In the genomic region with DNA sequence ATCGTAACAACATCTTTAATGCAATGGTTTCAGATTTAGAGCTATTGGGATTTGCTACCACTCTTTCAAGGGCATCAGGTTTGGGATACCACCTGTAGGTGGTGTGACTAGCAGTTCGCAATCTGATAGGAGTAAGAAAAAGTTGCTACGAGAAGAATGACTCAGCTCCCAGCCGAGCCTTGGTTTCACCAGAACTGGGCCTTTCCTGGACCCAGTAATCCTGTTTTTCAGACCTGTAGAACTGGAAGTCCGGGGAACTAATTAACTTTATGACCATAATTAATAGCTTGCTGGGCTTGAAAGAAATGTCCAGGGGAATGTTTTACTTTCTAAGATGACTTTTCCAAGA, we compare ENCODE assay signal across 8 cellular contexts. TPM values are rescaled to one million over a fixed set of nuclear protein-coding genes. Genes with fewer than 3 reads are reported as not detected.
DNase-seq lines count a peak whose midpoint lies in the region; ATAC-seq, FAIRE-seq and TF ChIP-seq lines count a peak whose summit lies in the region.

No MANE protein-coding gene starts in this region.

- DNase-seq in EH (ENCODE audit: low read depth) (peak; percentile 66), GM23338 (ENCODE audit: low spot score) (peak; percentile 73), NCI-H748 treated with DMSO at 0.1 percent for 48 hours (lab: John Stamatoyannopoulos, UW) (peak; percentile 17), K562 (ENCODE audit: extremely low read depth in 1 of 4, low spot score in 3 of 4) (peak; percentile 53 to 68 (median 60)), iPS-NIHi11 (ENCODE audit: low spot score) (peak; percentile 60), NCI-H1436 treated with DMSO at 0.1 percent for 48 hours (lab: John Stamatoyannopoulos, UW) (no peak)

- 0 out of 2 replicates have a peak, but pooled peaks have one; percentile 5 for TF ChIP-seq EP300 in K562 (IDR thresholded peaks at IDR 0.05; ENCODE audit: low read length)

- no peaks in the 10 kb centered on the region for H3K9me2 ChIP-seq in GM23338 (ENCODE audit: insufficient read depth)

- peaks cover 14% of the 10 kb centered on the region for H3K27me3 Mint-ChIP-seq in GM23338 (ENCODE audit: insufficient read depth, low read depth, poor library complexity)

- H2AFZ ChIP-seq in GM23338 = peak overlapping the region; percentile 97; the same call in 1 of the 2 replicates
- peak overlapping the region; percentile 89 for H2AFZ ChIP-seq in K562 (ENCODE audit: low read depth, low read length)

- 0% methylated on average over 5 of the region's 5 CpGs for WGBS in K562 (ENCODE audit: insufficient coverage, low coverage, missing lambda C conversion rate)

- H3K9me1 ChIP-seq in K562 (ENCODE audit: control insufficient read depth, insufficient read depth, low read length) = peaks cover 2% of the 10 kb centered on the region

- H3K4me2 ChIP-seq in GM23338 = peak overlapping the region; percentile 91
- peak overlapping the region; percentile 87 for H3K4me2 ChIP-seq in K562 (ENCODE audit: insufficient read depth, low read length)
- H3K4me2 ChIP-seq in skeletal muscle satellite cell (ENCODE audit: low read length) = peak overlapping the region; percentile 97

- H3K27ac Mint-ChIP-seq in GM23338 = peak overlapping the region; percentile 98

- intact Hi-C loops in K562 (cut with micrococcal nuclease) = no loop called here

- POLR2A ChIA-PET in K562 (lab: Yijun Ruan, JAX) = interaction anchor here (0.9 to 1.6 kb wide), 3 partner anchors 9 to 167 kb away, joined by 3 to 8 read pairs (median 4); partner anchors contain the start of gene OXA1L

- H3K9ac ChIP-seq in K562 (ENCODE audit: insufficient read depth in 1 of 2, low read depth in 2 of 2, low read length in 2 of 2) (peak overlapping the region in 1 of 2 experiments; percentile 68; a peak in 3 of 4 replicates), skeletal muscle satellite cell (ENCODE audit: low read depth, low read length) (peak overlapping the region; percentile 84)

- CTCF ChIA-PET in K562 (lab: Yijun Ruan, JAX; ENCODE audit: low intra/inter-chr PET ratio) = no interaction called here

- no peaks in the 10 kb centered on the region; the same call in 1 of the 2 replicates for H4K20me1 ChIP-seq in GM23338 (replicated peaks; ENCODE audit: insufficient read depth)
- H4K20me1 ChIP-seq in K562 (replicated peaks; ENCODE audit: control insufficient read depth, insufficient read depth, low read length) = no peaks in the 10 kb centered on the region

- H3F3A ChIP-seq in GM23338 (replicated peaks; ENCODE audit: low read depth) = no peaks in the 10 kb centered on the region

- H3K4me1 ChIP-seq in GM23338 (ENCODE audit: insufficient read depth) (peaks cover 22% of the 10 kb centered on the region), K562 (replicated peaks in 1 of 2; ENCODE audit: control insufficient read depth in 2 of 2, insufficient read depth in 2 of 2, low read length in 2 of 2) (peaks cover 16 to 41% of the 10 kb centered on the region in 2 experiments; a peak in 4 of 5 replicates), skeletal muscle satellite cell (ENCODE audit: control insufficient read depth, insufficient read depth, low read length) (peaks cover 25% of the 10 kb centered on the region)

- peak; percentile 72 for ATAC-seq in GM23338
- ATAC-seq in K562 = peak; percentile 82
- no peak for ATAC-seq in GM21576 (IDR thresholded peaks at IDR 0.05; ENCODE audit: unreplicated experiment)

- no peak for TF ChIP-seq POLR2A in K562 (conservative IDR thresholded peaks at IDR 0.05)

- H3K27me3 ChIP-seq in GM23338 (ENCODE audit: insufficient read depth) (no peaks in the 10 kb centered on the region), K562 (ENCODE audit: control insufficient read depth in 2 of 2, insufficient read depth in 2 of 2, low read length in 2 of 2) (no peaks in the 10 kb centered on the region), skeletal muscle satellite cell (ENCODE audit: control insufficient read depth, insufficient read depth, low read length) (peaks cover 4% of the 10 kb centered on the region)

- H3K9me3 Mint-ChIP-seq in GM23338 = no peaks in the 10 kb centered on the region

- peak overlapping the region; percentile 97 for H3K4me3 ChIP-seq in GM23338
- peak overlapping the region; percentile 56 for H3K4me3 ChIP-seq in K562
- H3K4me3 ChIP-seq in skeletal muscle satellite cell (ENCODE audit: low read length) = peak overlapping the region; percentile 76

- peak; percentile 75 for FAIRE-seq in K562 (lab: Jason Lieb, UNC)

- H3K4me1 Mint-ChIP-seq in GM23338 = peaks cover 24% of the 10 kb centered on the region

- peaks cover 34% of the 10 kb centered on the region for H3K36me3 Mint-ChIP-seq in GM23338 (ENCODE audit: low read depth)

- H3K27ac ChIP-seq in GM23338 (ENCODE audit: low read depth) (peak overlapping the region; percentile 98), K562 (ENCODE audit: extremely low read depth, low read depth, low read length) (peak overlapping the region; percentile 72)

- H3K79me2 ChIP-seq in GM23338 (replicated peaks; ENCODE audit: insufficient read depth) (peaks cover 23% of the 10 kb centered on the region), K562 (ENCODE audit: control insufficient read depth, insufficient read depth, low read length) (peaks cover 14% of the 10 kb centered on the region)

- H3K36me3 ChIP-seq in GM23338 (ENCODE audit: insufficient read depth) = peaks cover 18% of the 10 kb centered on the region
- peaks cover 17% of the 10 kb centered on the region; the same call in 2 of the 3 replicates for H3K36me3 ChIP-seq in K562 (ENCODE audit: control insufficient read depth, insufficient read depth, low read length)
- H3K36me3 ChIP-seq in skeletal muscle satellite cell (ENCODE audit: insufficient read depth, low read length) = peaks cover 18% of the 10 kb centered on the region

- H3K4me3 Mint-ChIP-seq in GM23338 = peak overlapping the region; percentile 98

- BruUV-seq in K562 (replicated peaks; lab: Mats Ljungman, UMichigan) = no TSS peak

- H3K9me3 ChIP-seq in K562 (replicated peaks; ENCODE audit: control insufficient read depth, insufficient read depth, low read depth, low read length) (no peaks in the 10 kb centered on the region), skeletal muscle satellite cell (replicated peaks; ENCODE audit: low read length) (no peaks in the 10 kb centered on the region)

- in situ Hi-C loops in K562 (cut with MboI) = no loop called here

- no peak for TF ChIP-seq RAD21 in K562 (CRISPR knock-in tag; conservative IDR thresholded peaks at IDR 0.05 in 1 of 2, IDR thresholded peaks at IDR 0.05 in 1 of 2)

- peak; percentile 20 to 27; a peak in 1 of 4 replicates for TF ChIP-seq CTCF in GM23338 (conservative IDR thresholded peaks at IDR 0.05; ENCODE audit: low read depth in 2 of 2)
- peak in 2 of 3 experiments; percentile 13 to 30; a peak in 2 of 6 replicates for TF ChIP-seq CTCF in K562 (IDR thresholded peaks at IDR 0.05 in 2 of 3, conservative IDR thresholded peaks at IDR 0.05 in 1 of 3; ENCODE audit: insufficient read depth in 2 of 3, low read depth in 1 of 3, low read length in 3 of 3)

RNA-seq across cellular contexts. Expression of gene ABHD4, which starts 0.8 kb away (rescaled TPM):
- 38.8 and 40.0 TPM in 2 replicates for total RNA-seq in GM23338 (2014; rRNA removed; shearing (Covaris generic))
- polyA plus RNA-seq in GM23338 (2016; fragmentation: Nextera tagmentation; extraction: Ambion mirVana) = 39.1 and 40.6 TPM in 2 replicates
- 13.4 and 20.8 TPM in 2 replicates for total RNA-seq in K562 (2011; cell fraction: chromatin; rRNA removed; ENCODE audit: low replicate concordance)
- 16.6 and 18.5 TPM in 2 replicates for total RNA-seq in K562 (2011; cell fraction: nucleolus; rRNA removed)
- 18.2 and 20.5 TPM in 2 replicates for total RNA-seq in K562 (2011; cell fraction: nucleoplasm; rRNA removed)
- total RNA-seq in K562 (2014; rRNA removed) = 4.2 and 4.4 TPM in 2 replicates
- total RNA-seq in K562 (2014; rRNA removed; fragmentation: Illumina TruSeq; extraction: Trizol) = 3.9 and 4.3 TPM in 2 replicates
- 3.3 and 3.6 TPM in 2 replicates for total RNA-seq in K562 (2015; rRNA removed; fragmentation: Illumina TruSeq; extraction: Trizol)
- 8.5 and 9.5 TPM in 2 replicates for total RNA-seq in K562 (2021)
- 12.0 TPM in 2 replicates for polyA plus RNA-seq in K562 (2011; rRNA removed)
- polyA plus RNA-seq in K562 (2011; cell fraction: cytosol; rRNA removed) = 11.7 and 15.8 TPM in 2 replicates
- 11.2 and 13.5 TPM in 2 replicates for polyA plus RNA-seq in K562 (2011; cell fraction: nucleus; rRNA removed)
- 8.1 and 19.7 TPM in 2 replicates for polyA plus RNA-seq in K562 (2012)
- 9.8 and 10.0 TPM in 2 replicates for polyA plus RNA-seq in K562 (2014; fragmentation: Illumina TruSeq; extraction: Trizol)
- 1 to 10 TPM; 7.2 to 9.1 TPM for polyA plus RNA-seq in K562 (2014; fragmentation: Nextera tagmentation; extraction: Ambion mirVana)
- 5.5 and 6.6 TPM in 2 replicates for polyA plus RNA-seq in K562 (2014; rRNA removed)
- 7.3 and 10.4 TPM in 2 replicates for polyA minus RNA-seq in K562 (2011; rRNA and poly(A)+ RNA removed)
- polyA minus RNA-seq in K562 (2011; cell fraction: cytosol; rRNA and poly(A)+ RNA removed) = 4.4 and 6.1 TPM in 2 replicates
- polyA minus RNA-seq in K562 (2011; cell fraction: nucleus; rRNA and poly(A)+ RNA removed) = 6.5 and 6.7 TPM in 2 replicates
- 8.6 and 11.6 TPM in 2 replicates for total RNA-seq in skeletal muscle satellite cell (2012; rRNA removed)

RNA-seq across cellular contexts. Expression of gene DAD1, which starts 9.8 kb away (rescaled TPM):
- 180 and 213 TPM in 2 replicates for total RNA-seq in GM23338 (2014; rRNA removed; shearing (Covaris generic))
- polyA plus RNA-seq in GM23338 (2016; fragmentation: Nextera tagmentation; extraction: Ambion mirVana) = 236 and 252 TPM in 2 replicates
- total RNA-seq in K562 (2011; cell fraction: chromatin; rRNA removed; ENCODE audit: low replicate concordance) = 76.2 and 102 TPM in 2 replicates
- total RNA-seq in K562 (2011; cell fraction: nucleolus; rRNA removed) = 211 and 214 TPM in 2 replicates
- 181 and 184 TPM in 2 replicates for total RNA-seq in K562 (2011; cell fraction: nucleoplasm; rRNA removed)
- 104 and 149 TPM in 2 replicates for total RNA-seq in K562 (2014; rRNA removed)
- total RNA-seq in K562 (2014; rRNA removed; fragmentation: Illumina TruSeq; extraction: Trizol) = 172 and 181 TPM in 2 replicates
- total RNA-seq in K562 (2015; rRNA removed; fragmentation: Illumina TruSeq; extraction: Trizol) = 146 and 162 TPM in 2 replicates
- 129 and 143 TPM in 2 replicates for total RNA-seq in K562 (2021)
- polyA plus RNA-seq in K562 (2011; rRNA removed) = 226 and 263 TPM in 2 replicates
- polyA plus RNA-seq in K562 (2011; cell fraction: cytosol; rRNA removed) = 583 and 621 TPM in 2 replicates
- polyA plus RNA-seq in K562 (2011; cell fraction: nucleus; rRNA removed) = 58.2 and 70.1 TPM in 2 replicates
- 192 and 212 TPM in 2 replicates for polyA plus RNA-seq in K562 (2012)
- polyA plus RNA-seq in K562 (2014; fragmentation: Illumina TruSeq; extraction: Trizol) = 244 and 260 TPM in 2 replicates
- 100 to 1,000 TPM; 585 to 617 TPM for polyA plus RNA-seq in K562 (2014; fragmentation: Nextera tagmentation; extraction: Ambion mirVana)
- 222 and 233 TPM in 2 replicates for polyA plus RNA-seq in K562 (2014; rRNA removed)
- 87.6 and 98.8 TPM in 2 replicates for polyA minus RNA-seq in K562 (2011; rRNA and poly(A)+ RNA removed)
- polyA minus RNA-seq in K562 (2011; cell fraction: cytosol; rRNA and poly(A)+ RNA removed) = 44.4 and 50.8 TPM in 2 replicates
- 25.7 and 34.2 TPM in 2 replicates for polyA minus RNA-seq in K562 (2011; cell fraction: nucleus; rRNA and poly(A)+ RNA removed)
- 463 and 696 TPM in 2 replicates for total RNA-seq in skeletal muscle satellite cell (2012; rRNA removed)

RNA-seq across cellular contexts. Expression of gene OR6J1, which starts 45.3 kb away (rescaled TPM):
- not detected in 2 replicates for total RNA-seq in GM23338 (2014; rRNA removed; shearing (Covaris generic))
- not detected in 2 replicates for polyA plus RNA-seq in GM23338 (2016; fragmentation: Nextera tagmentation; extraction: Ambion mirVana)
- 0.14 and 0.33 TPM in 2 replicates for total RNA-seq in K562 (2011; cell fraction: chromatin; rRNA removed; ENCODE audit: low replicate concordance)
- total RNA-seq in K562 (2011; cell fraction: nucleolus; rRNA removed) = under 0.01 and 0.26 TPM in 2 replicates
- total RNA-seq in K562 (2011; cell fraction: nucleoplasm; rRNA removed) = 0.66 and 0.69 TPM in 2 replicates
- not detected in 2 replicates for total RNA-seq in K562 (2014; rRNA removed)
- total RNA-seq in K562 (2014; rRNA removed; fragmentation: Illumina TruSeq; extraction: Trizol) = 0.03 TPM in 1 of 2 replicates, not detected in the other
- not detected in 2 replicates for total RNA-seq in K562 (2015; rRNA removed; fragmentation: Illumina TruSeq; extraction: Trizol)
- not detected in 2 replicates for total RNA-seq in K562 (2021)
- not detected in 2 replicates for polyA plus RNA-seq in K562 (2011; rRNA removed)
- not detected in 2 replicates for polyA plus RNA-seq in K562 (2011; cell fraction: cytosol; rRNA removed)
- not detected in 2 replicates for polyA plus RNA-seq in K562 (2011; cell fraction: nucleus; rRNA removed)
- 0.03 TPM in 1 of 2 replicates, not detected in the other for polyA plus RNA-seq in K562 (2012)
- not detected in 2 replicates for polyA plus RNA-seq in K562 (2014; fragmentation: Illumina TruSeq; extraction: Trizol)
- polyA plus RNA-seq in K562 (2014; fragmentation: Nextera tagmentation; extraction: Ambion mirVana) = not detected
- polyA plus RNA-seq in K562 (2014; rRNA removed) = 0.08 TPM in 1 of 2 replicates, not detected in the other
- not detected in 2 replicates for polyA minus RNA-seq in K562 (2011; rRNA and poly(A)+ RNA removed)
- not detected in 2 replicates for polyA minus RNA-seq in K562 (2011; cell fraction: cytosol; rRNA and poly(A)+ RNA removed)
- not detected in 2 replicates for polyA minus RNA-seq in K562 (2011; cell fraction: nucleus; rRNA and poly(A)+ RNA removed)
- total RNA-seq in skeletal muscle satellite cell (2012; rRNA removed) = not detected in 2 replicates
